Comparison of ENCODE assay signal across 27 cellular contexts in genomic region chr1:26005392-26006105, GRCh38. TPM values are rescaled to one million over a fixed set of nuclear protein-coding genes. Genes with fewer than 3 reads are reported as not detected.
"Had no signal": no experiment of that assay in that cellular context is flagged by ENCODE, and none has a peak within 500 bp of the region (broad histone marks: within the 10 kb centered on the region; RNA-seq: fewer than 3 reads in every experiment).

No MANE protein-coding gene starts in this region.

- H3K4me2 ChIP-seq: neural progenitor cell had no signal

- H3K9me3 ChIP-seq: heart right ventricle, psoas muscle, spleen, transverse colon, upper lobe of right lung, uterus had no signal

- H3K9ac ChIP-seq: neural progenitor cell had no signal

- H2AFZ ChIP-seq: neural progenitor cell had no signal

- H3K4me3 Mint-ChIP-seq: memory B cell; mesothelial cell of epicardium; naive thymus-derived CD4-positive, alpha-beta T cell; nephron; neural progenitor cell; stimulated activated naive B cell treated with anti-CD40 and anti-IgM and Interleukin-4, amounts not matched to agents 10 μg/mL and 1 μg/mL and 100 μg/mL, for 72 hours; stimulated activated naive CD8-positive, alpha-beta T cell treated with anti-CD3 and anti-CD28 coated beads, Interleukin-15, Interleukin-2, amounts not matched to agents 100 ng/mL and 50 ng/mL, for 24 hours had no signal

- H3K4me3 ChIP-seq: dorsolateral prefrontal cortex, heart right ventricle, lung, neural progenitor cell, psoas muscle, skin epidermis, spleen, transverse colon, upper lobe of right lung, uterus had no signal

- H3K4me1 ChIP-seq: foreskin keratinocyte, neural progenitor cell, psoas muscle, transverse colon, upper lobe of right lung, uterus had no signal

- H3K27ac ChIP-seq: dorsolateral prefrontal cortex, foreskin keratinocyte, heart right ventricle, neural progenitor cell, psoas muscle, transverse colon, upper lobe of right lung, uterus had no signal

- H3K36me3 ChIP-seq: neural progenitor cell, spleen, transverse colon, upper lobe of right lung, uterus had no signal

- H3K27me3 ChIP-seq: dorsolateral prefrontal cortex, foreskin keratinocyte, heart right ventricle, neural progenitor cell, spleen, transverse colon, upper lobe of right lung, uterus had no signal

- H3K9me3 Mint-ChIP-seq: memory B cell; mesothelial cell of epicardium; nephron; neural progenitor cell; stimulated activated naive B cell treated with anti-CD40 and anti-IgM and Interleukin-4, amounts not matched to agents 10 μg/mL and 1 μg/mL and 100 μg/mL, for 72 hours; stimulated activated naive CD8-positive, alpha-beta T cell treated with anti-CD3 and anti-CD28 coated beads, Interleukin-15, Interleukin-2, amounts not matched to agents 100 ng/mL and 50 ng/mL, for 24 hours had no signal

- ATAC-seq: esophagus mucosa; foreskin keratinocyte; left colon; naive thymus-derived CD4-positive, alpha-beta T cell; stimulated activated naive B cell treated with anti-CD40 and anti-IgM and Interleukin-4, amounts not matched to agents 10 μg/mL and 1 μg/mL and 100 μg/mL, for 72 hours; upper lobe of right lung had no signal

- FAIRE-seq: colon, islet of Langerhans had no signal

- H3K36me3 Mint-ChIP-seq: memory B cell; mesothelial cell of epicardium; naive thymus-derived CD4-positive, alpha-beta T cell; neural progenitor cell; stimulated activated naive B cell treated with anti-CD40 and anti-IgM and Interleukin-4, amounts not matched to agents 10 μg/mL and 1 μg/mL and 100 μg/mL, for 72 hours had no signal

- DNase-seq: dorsolateral prefrontal cortex; effector CD4-positive, alpha-beta T cell; foreskin keratinocyte; glutamatergic neuron; heart right ventricle; hippocampal formation; left colon; naive thymus-derived CD4-positive, alpha-beta T cell; psoas muscle; spleen; stimulated activated naive B cell treated with anti-CD40 and anti-IgM and Interleukin-4, amounts not matched to agents 10 μg/mL and 1 μg/mL and 100 μg/mL, for 72 hours; transverse colon; upper lobe of right lung; uterus had no signal

- H3K27ac Mint-ChIP-seq: memory B cell; mesothelial cell of epicardium; neural progenitor cell; stimulated activated naive B cell treated with anti-CD40 and anti-IgM and Interleukin-4, amounts not matched to agents 10 μg/mL and 1 μg/mL and 100 μg/mL, for 72 hours; stimulated activated naive CD8-positive, alpha-beta T cell treated with anti-CD3 and anti-CD28 coated beads, Interleukin-15, Interleukin-2, amounts not matched to agents 100 ng/mL and 50 ng/mL, for 24 hours had no signal

RNA-seq across cellular contexts. Expression of gene EXTL1, which starts 16.0 kb away (rescaled TPM):
- total RNA-seq: esophagus mucosa had no signal
- polyA plus RNA-seq: liver; naive thymus-derived CD4-positive, alpha-beta T cell had no signal

RNA-seq across cellular contexts. Expression of gene SLC30A2, which starts 40.4 kb away (rescaled TPM):
- total RNA-seq: cerebellum; esophagus mucosa; foreskin keratinocyte; naive thymus-derived CD4-positive, alpha-beta T cell; osteocyte; spleen; upper lobe of right lung had no signal
- polyA plus RNA-seq: foreskin keratinocyte; naive thymus-derived CD4-positive, alpha-beta T cell; spleen had no signal
